Comparison of ENCODE assay signal across 1 cellular context in genomic region chr5:180523629-180524466, GRCh38.
TF ChIP-seq lines count a peak whose summit lies in the region.

No MANE protein-coding gene starts in this region.

TF ChIP-seq in WTC11, 78 proteins besides CTCF, POLR2A, EP300 and RAD21 (continued from another document):
- TF ChIP-seq, protein P1, sequence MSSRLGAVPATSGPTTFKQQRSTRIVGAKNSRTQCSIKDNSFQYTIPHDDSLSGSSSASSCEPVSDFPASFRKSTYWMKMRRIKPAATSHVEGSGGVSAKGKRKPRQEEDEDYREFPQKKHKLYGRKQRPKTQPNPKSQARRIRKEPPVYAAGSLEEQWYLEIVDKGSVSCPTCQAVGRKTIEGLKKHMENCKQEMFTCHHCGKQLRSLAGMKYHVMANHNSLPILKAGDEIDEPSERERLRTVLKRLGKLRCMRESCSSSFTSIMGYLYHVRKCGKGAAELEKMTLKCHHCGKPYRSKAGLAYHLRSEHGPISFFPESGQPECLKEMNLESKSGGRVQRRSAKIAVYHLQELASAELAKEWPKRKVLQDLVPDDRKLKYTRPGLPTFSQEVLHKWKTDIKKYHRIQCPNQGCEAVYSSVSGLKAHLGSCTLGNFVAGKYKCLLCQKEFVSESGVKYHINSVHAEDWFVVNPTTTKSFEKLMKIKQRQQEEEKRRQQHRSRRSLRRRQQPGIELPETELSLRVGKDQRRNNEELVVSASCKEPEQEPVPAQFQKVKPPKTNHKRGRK (CRISPR knock-in tag; IDR thresholded peaks at IDR 0.05; ENCODE audit: borderline replicate concordance) = no peak
- TF ChIP-seq FOXK1 (CRISPR knock-in tag; IDR thresholded peaks at IDR 0.05) (no peak), EMX1 (CRISPR knock-in tag; IDR thresholded peaks at IDR 0.05) (no peak), ZNF423 (CRISPR knock-in tag; IDR thresholded peaks at IDR 0.05) (no peak), SP1 (CRISPR knock-in tag; conservative IDR thresholded peaks at IDR 0.05) (no peak), USF2 (CRISPR knock-in tag; IDR thresholded peaks at IDR 0.05) (no peak)
TF ChIP-seq in WTC11: peak in this region for 0.
